In genomic region chr17:65137076-65137935, GRCh38 we compare ENCODE assay signal across 1 cellular context.
TF ChIP-seq lines count a peak whose summit lies in the region.

TSS of gene RGS9 (plus strand) at chr17:65137370. CDS start at chr17:65137541, 171 bp downstream.

TF ChIP-seq in HepG2, 621 proteins besides CTCF, POLR2A, EP300 and RAD21 (continued from another document and continues in another):
- TF ChIP-seq HNF1A (IDR thresholded peaks at IDR 0.05; ENCODE audit: low read depth) (no peak), HNF1A (CRISPR knock-in tag; IDR thresholded peaks at IDR 0.05; ENCODE audit: borderline replicate concordance) (no peak), ZFX (CRISPR knock-in tag; IDR thresholded peaks at IDR 0.05; ENCODE audit: low read depth) (peak; percentile 37; the same call in 1 of the 2 replicates), FOSL2 (CRISPR knock-in tag; IDR thresholded peaks at IDR 0.05) (peak; percentile 11; the same call in 1 of the 2 replicates), FOXJ3 (CRISPR knock-in tag; IDR thresholded peaks at IDR 0.05; ENCODE audit: borderline replicate concordance) (no peak), SNAPC5 (CRISPR knock-in tag; IDR thresholded peaks at IDR 0.05; ENCODE audit: borderline replicate concordance) (no peak), EHMT2 (IDR thresholded peaks at IDR 0.05; ENCODE audit: borderline replicate concordance, low read depth, low read length) (no peak), CEBPB (IDR thresholded peaks at IDR 0.05; ENCODE audit: borderline replicate concordance, low read depth, low read length) (no peak), THRA (CRISPR knock-in tag; IDR thresholded peaks at IDR 0.05; ENCODE audit: borderline replicate concordance) (peak; percentile 58; the same call in 1 of the 2 replicates), ZNF513 (CRISPR knock-in tag; conservative IDR thresholded peaks at IDR 0.05) (no peak), ZSCAN30 (CRISPR knock-in tag; IDR thresholded peaks at IDR 0.05) (no peak), ZSCAN5A (CRISPR knock-in tag; IDR thresholded peaks at IDR 0.05; ENCODE audit: borderline replicate concordance) (no peak), ZNF512 (CRISPR knock-in tag; IDR thresholded peaks at IDR 0.05) (no peak), GZF1 (CRISPR knock-in tag; IDR thresholded peaks at IDR 0.05) (no peak), ZNF556 (CRISPR knock-in tag; IDR thresholded peaks at IDR 0.05; ENCODE audit: borderline replicate concordance) (no peak; the same call in 1 of the 2 replicates), NFE2L1 (CRISPR knock-in tag; IDR thresholded peaks at IDR 0.05; ENCODE audit: borderline replicate concordance) (no peak), ZNF512B (CRISPR knock-in tag; IDR thresholded peaks at IDR 0.05; ENCODE audit: borderline replicate concordance) (0 out of 2 replicates have a peak, but pooled peaks have one; percentile 83), ZNF18 (CRISPR knock-in tag; IDR thresholded peaks at IDR 0.05; ENCODE audit: insufficient replicate concordance) (no peak), ZNF331 (CRISPR knock-in tag; IDR thresholded peaks at IDR 0.05) (peak; percentile 44; the same call in 1 of the 2 replicates), NR2C2 (CRISPR knock-in tag; IDR thresholded peaks at IDR 0.05; ENCODE audit: borderline replicate concordance) (no peak), ZBED4 (CRISPR knock-in tag; IDR thresholded peaks at IDR 0.05; ENCODE audit: borderline replicate concordance) (no peak), TRIM22 (IDR thresholded peaks at IDR 0.05) (no peak), CENPBD1 (CRISPR knock-in tag; IDR thresholded peaks at IDR 0.05; ENCODE audit: borderline replicate concordance, low read depth) (no peak), PAF1 (CRISPR knock-in tag; IDR thresholded peaks at IDR 0.05) (no peak), ZNF878 (CRISPR knock-in tag; IDR thresholded peaks at IDR 0.05) (0 out of 2 replicates have a peak, but pooled peaks have one; percentile 56)
